Comparison of ENCODE assay signal across 8 cellular contexts in genomic region chr2:110674620-110675555, GRCh38. TPM values are rescaled to one million over a fixed set of nuclear protein-coding genes. Genes with fewer than 3 reads are reported as not detected.
A peak's percentile ranks its signal among the peaks of the same experiment; 100 is the strongest.
DNase-seq lines count a peak whose midpoint lies in the region; ATAC-seq, FAIRE-seq and TF ChIP-seq lines count a peak whose summit lies in the region.

No MANE protein-coding gene starts in this region.

- no peak overlapping the region for H4K8ac ChIP-seq in neuronal stem cell (ENCODE audit: low read depth, low read length)

- H2BK5ac ChIP-seq in neuronal stem cell (ENCODE audit: low read length) = no peak overlapping the region

- peaks cover 0 to 31% (median 14%) of the 10 kb centered on the region in 11 experiments; a peak in 13 of 22 replicates for H4K20me1 ChIP-seq in BLaER1 treated with 17β-estradiol and CSF1 and Interleukin-3, amounts not matched to agents 10 nM and 100 nM

- FAIRE-seq in bronchial epithelial cell (lab: Jason Lieb, UNC) = no peak

- peaks cover 13% of the 10 kb centered on the region for H3K79me1 ChIP-seq in neuronal stem cell (ENCODE audit: low read depth, low read length)

- no peak overlapping the region for H3K14ac ChIP-seq in neuronal stem cell (ENCODE audit: low read length)

- no peak overlapping the region for H2BK120ac ChIP-seq in neuronal stem cell (ENCODE audit: low read depth, low read length)

- H3K27me3 Mint-ChIP-seq in osteocyte (ENCODE audit: unreplicated experiment) = no peaks in the 10 kb centered on the region

- H3K4me1 Mint-ChIP-seq in osteocyte (ENCODE audit: unreplicated experiment) = peaks cover 37% of the 10 kb centered on the region

- H3K18ac ChIP-seq in neuronal stem cell (ENCODE audit: low read length) = no peak overlapping the region

- TF ChIP-seq CTCF in bronchial epithelial cell (IDR thresholded peaks at IDR 0.05; ENCODE audit: insufficient read depth, low read length, severe bottlenecking) (no peak), osteocyte (IDR thresholded peaks at IDR 0.05) (no peak)

- no peak overlapping the region for H2AK5ac ChIP-seq in neuronal stem cell (ENCODE audit: low read depth, low read length)

- H3K4me2 ChIP-seq in BLaER1 treated with 17β-estradiol and CSF1 and Interleukin-3, amounts not matched to agents 10 nM and 100 nM = peak overlapping the region; percentile 76 to 99 (median 88)
- H3K4me2 ChIP-seq in neuronal stem cell (ENCODE audit: insufficient read depth, low read length, poor library complexity, severe bottlenecking) = no peak overlapping the region

- no peaks in the 10 kb centered on the region for H3K27me3 ChIP-seq in BLaER1 treated with 17β-estradiol and CSF1 and Interleukin-3, amounts not matched to agents 10 nM and 100 nM
- no peaks in the 10 kb centered on the region for H3K27me3 ChIP-seq in bronchial epithelial cell (ENCODE audit: control insufficient read depth, insufficient read depth, low read length)
- H3K27me3 ChIP-seq in neuronal stem cell (ENCODE audit: control insufficient read depth in 3 of 3, insufficient read depth in 3 of 3, low read depth in 1 of 3, low read length in 3 of 3) = no peaks in the 10 kb centered on the region

- H3K27ac Mint-ChIP-seq in osteocyte (ENCODE audit: unreplicated experiment) = peak overlapping the region; percentile 88

- no peak overlapping the region for H2AFZ ChIP-seq in neuronal stem cell (ENCODE audit: low read length)

- H3K4me3 Mint-ChIP-seq in osteocyte (ENCODE audit: unreplicated experiment) = peak overlapping the region; percentile 47

- H4K91ac ChIP-seq in neuronal stem cell (ENCODE audit: low read depth, low read length, poor library complexity) = no peak overlapping the region

- no peaks in the 10 kb centered on the region for H3K9me3 ChIP-seq in BLaER1 treated with 17β-estradiol and CSF1 and Interleukin-3, amounts not matched to agents 10 nM and 100 nM (replicated peaks in 1 of 11)
- no peaks in the 10 kb centered on the region for H3K9me3 ChIP-seq in neuronal stem cell (replicated peaks in 1 of 2; ENCODE audit: control insufficient read depth in 2 of 2, insufficient read depth in 1 of 2, low read depth in 1 of 2, low read length in 2 of 2)

- H3K27ac ChIP-seq in BLaER1 treated with 17β-estradiol and CSF1 and Interleukin-3, amounts not matched to agents 10 nM and 100 nM = peak overlapping the region; percentile 54 to 74 (median 61); a peak in 21 of 22 replicates
- no peak overlapping the region for H3K27ac ChIP-seq in neuronal stem cell (replicated peaks; ENCODE audit: low read length)

- no peak overlapping the region for H2BK12ac ChIP-seq in neuronal stem cell (ENCODE audit: low read length)

- peaks cover 5 to 55% (median 44%) of the 10 kb centered on the region in 11 experiments; a peak in 19 of 22 replicates for H3K36me3 ChIP-seq in BLaER1 treated with 17β-estradiol and CSF1 and Interleukin-3, amounts not matched to agents 10 nM and 100 nM
- H3K36me3 ChIP-seq in bronchial epithelial cell (ENCODE audit: control insufficient read depth, insufficient read depth, low read length) = peaks cover 2% of the 10 kb centered on the region
- peaks cover 25 to 64% of the 10 kb centered on the region in 2 donors for H3K36me3 ChIP-seq in neuronal stem cell (replicated peaks in 1 of 2; ENCODE audit: control insufficient read depth in 2 of 2, insufficient read depth in 2 of 2, low read length in 2 of 2)

- H3K36me3 Mint-ChIP-seq in osteocyte (ENCODE audit: unreplicated experiment) = peaks cover 2% of the 10 kb centered on the region

- H3K9me3 Mint-ChIP-seq in osteocyte (ENCODE audit: unreplicated experiment) = no peaks in the 10 kb centered on the region

- no peak overlapping the region for H3K4ac ChIP-seq in neuronal stem cell (ENCODE audit: low read length)

- peak; percentile 79 for DNase-seq in NK-92 treated with Interleukin-12 subunit alpha and Interleukin-12 subunit beta, amount 100 ng/mL, for 24 hours (lab: John Stamatoyannopoulos, UW)
- DNase-seq in bronchial epithelial cell (ENCODE audit: low read depth) (peak; percentile 73), osteocyte (ENCODE audit: extremely low spot score, unreplicated experiment) (no peak), NCI-H748 treated with DMSO at 0.1 percent for 48 hours (lab: John Stamatoyannopoulos, UW) (no peak), neuronal stem cell (ENCODE audit: low spot score) (no peak)

- peak overlapping the region; percentile 28 to 90 (median 42); a peak in 19 of 20 replicates for H3K4me3 ChIP-seq in BLaER1 treated with 17β-estradiol and CSF1 and Interleukin-3, amounts not matched to agents 10 nM and 100 nM
- no peak overlapping the region for H3K4me3 ChIP-seq in bronchial epithelial cell (ENCODE audit: low read depth, low read length)
- peak overlapping the region in 1 of 2 donors; percentile 58 for H3K4me3 ChIP-seq in neuronal stem cell (ENCODE audit: low read length in 2 of 2)

- ATAC-seq in GM18873 (IDR thresholded peaks at IDR 0.05; ENCODE audit: low FRiP score, unreplicated experiment) = peak; percentile 81
- peak; percentile 87 for ATAC-seq in HG02981 (IDR thresholded peaks at IDR 0.05; ENCODE audit: unreplicated experiment)

- peaks cover 39 to 47% (median 45%) of the 10 kb centered on the region in 10 experiments for H3K4me1 ChIP-seq in BLaER1 treated with 17β-estradiol and CSF1 and Interleukin-3, amounts not matched to agents 10 nM and 100 nM
- peaks cover 3 to 7% of the 10 kb centered on the region in 2 donors for H3K4me1 ChIP-seq in neuronal stem cell (ENCODE audit: control insufficient read depth in 2 of 2, insufficient read depth in 1 of 2, low read depth in 1 of 2, low read length in 2 of 2)

- no CpG with 5 or more reads among the region's 7 CpGs for WGBS in neuronal stem cell (ENCODE audit: extremely low coverage in 2 of 2, insufficient read length in 2 of 2, insufficient replicate concordance in 1 of 2), 2 donors

- peak overlapping the region; percentile 23 to 69 (median 58); a peak in 21 of 22 replicates for H3K9ac ChIP-seq in BLaER1 treated with 17β-estradiol and CSF1 and Interleukin-3, amounts not matched to agents 10 nM and 100 nM
- no peak overlapping the region for H3K9ac ChIP-seq in neuronal stem cell (ENCODE audit: low read depth, low read length, poor library complexity)

- H3K23ac ChIP-seq in neuronal stem cell (ENCODE audit: low read depth, low read length, poor library complexity) = no peak overlapping the region

- no peak overlapping the region for H2BK15ac ChIP-seq in neuronal stem cell (ENCODE audit: low read length)

RNA-seq across cellular contexts. Expression of gene BUB1, which starts 3.0 kb away (rescaled TPM):
- 1.2 and 1.3 TPM in 2 replicates for total RNA-seq in bronchial epithelial cell
- total RNA-seq in osteocyte = 6.4 and 7.3 TPM in 2 replicates
- 88.9 TPM for polyA plus RNA-seq in neuronal stem cell (2013, experiment 1 of 2)
- polyA plus RNA-seq in neuronal stem cell (2013, experiment 2 of 2) = 91.2 TPM

RNA-seq across cellular contexts. Expression of gene ACOXL, which starts 57.5 kb away (rescaled TPM):
- not detected in 2 replicates for total RNA-seq in bronchial epithelial cell
- total RNA-seq in osteocyte = not detected in 2 replicates
- 1.6 TPM for polyA plus RNA-seq in neuronal stem cell (2013, experiment 1 of 2)
- polyA plus RNA-seq in neuronal stem cell (2013, experiment 2 of 2) = 1.3 TPM

Comparison
In these comparisons a context has a peak if more than half of its experiments do, and no peak if none do; other contexts are left out.
1. DNase-seq: peak in NK-92 treated with Interleukin-12 subunit alpha and Interleukin-12 subunit beta, amount 100 ng/mL, for 24 hours (single experiment) and bronchial epithelial cell (single experiment); none in osteocyte (single experiment), NCI-H748 treated with DMSO at 0.1 percent for 48 hours (single experiment) and neuronal stem cell (single experiment).